In genomic region chr1:40753142-40753882, GRCh38 we compare ENCODE assay signal across 20 cellular contexts. TPM values are rescaled to one million over a fixed set of nuclear protein-coding genes. Genes with fewer than 3 reads are reported as not detected.
A peak's percentile ranks its signal among the peaks of the same experiment; 100 is the strongest.
DNase-seq lines count a peak whose midpoint lies in the region; ATAC-seq and TF ChIP-seq lines count a peak whose summit lies in the region.
"Had no signal": no experiment of that assay in that cellular context is flagged by ENCODE, and none has a peak within 500 bp of the region (broad histone marks: within the 10 kb centered on the region; RNA-seq: fewer than 3 reads in every experiment).

No MANE protein-coding gene starts in this region.

- H3K9me3 ChIP-seq in left lung = no peaks in the 10 kb centered on the region
- H3K9me3 ChIP-seq: ovary, spleen, thoracic aorta had no signal

- H3K36me3 Mint-ChIP-seq in activated naive CD4-positive, alpha-beta T cell treated with anti-CD3 and anti-CD28 coated beads, Interleukin-2, amount 10 ng/mL, durations not matched to agents 7 days and 5 days = peaks cover 67% of the 10 kb centered on the region
- peaks cover 99% of the 10 kb centered on the region for H3K36me3 Mint-ChIP-seq in activated T-helper 17 cell treated with anti-CD3 and anti-CD28 coated beads, Interleukin-2, amount 50 U/mL, for 72 hours (ENCODE audit: low read depth)

- H3K36me3 ChIP-seq in left lung = peaks cover 0 to 78% of the 10 kb centered on the region in 2 donors
- H3K36me3 ChIP-seq: ovary had no signal

- H3K27ac Mint-ChIP-seq in activated naive CD4-positive, alpha-beta T cell treated with anti-CD3 and anti-CD28 coated beads, Interleukin-2, amount 10 ng/mL, durations not matched to agents 7 days and 5 days = peak overlapping the region; percentile 69
- peak overlapping the region; percentile 92 for H3K27ac Mint-ChIP-seq in activated T-helper 17 cell treated with anti-CD3 and anti-CD28 coated beads, Interleukin-2, amount 50 U/mL, for 72 hours
- peak overlapping the region; percentile 35 to 54 for H3K27ac Mint-ChIP-seq in stimulated activated naive CD8-positive, alpha-beta T cell treated with anti-CD3 and anti-CD28 coated beads, Interleukin-15, amount 100 ng/mL, for 72 hours
- H3K27ac Mint-ChIP-seq: activated naive CD4-positive, alpha-beta T cell treated with anti-CD3 and anti-CD28 coated beads, Interleukin-2, amount 50 U/mL, for 24 hours; GM23338; immature natural killer cell; mesothelial cell of epicardium had no signal

- no peak overlapping the region for H3K27ac ChIP-seq in left lung
- H3K27ac ChIP-seq: KMS-11, ovary, spleen, thoracic aorta had no signal

- no peak overlapping the region for H3K4me3 ChIP-seq in left lung
- H3K4me3 ChIP-seq: GM23338, ovary, spleen, thoracic aorta had no signal

- DNase-seq in activated naive CD4-positive, alpha-beta T cell treated with anti-CD3 and anti-CD28 coated beads, Interleukin-2, amount 10 ng/mL, durations not matched to agents 7 days and 5 days = no peak
- no peak for DNase-seq in activated naive CD4-positive, alpha-beta T cell treated with Interleukin-2 at 50 U/mL for 16 hours
- DNase-seq in stimulated activated naive CD8-positive, alpha-beta T cell treated with anti-CD3 and anti-CD28 coated beads, Interleukin-15, amount 100 ng/mL, for 72 hours = no peak
- DNase-seq in left lung (no peak), NCI-H2171 treated with DMSO at 0.1 percent for 48 hours (lab: John Stamatoyannopoulos, UW) (no peak)
- DNase-seq: immature natural killer cell, NCI-H146, NCI-H524 treated with DMSO at 0.1 percent for 48 hours, ovary, spleen, SW 1271 had no signal

- H3K4me1 ChIP-seq in left lung = peaks cover 0 to 3% of the 10 kb centered on the region in 2 donors

- H3K27me3 Mint-ChIP-seq in activated naive CD4-positive, alpha-beta T cell treated with anti-CD3 and anti-CD28 coated beads, Interleukin-2, amount 10 ng/mL, durations not matched to agents 7 days and 5 days = no peaks in the 10 kb centered on the region
- H3K27me3 Mint-ChIP-seq in activated T-helper 17 cell treated with anti-CD3 and anti-CD28 coated beads, Interleukin-2, amount 50 U/mL, for 72 hours = no peaks in the 10 kb centered on the region
- no peaks in the 10 kb centered on the region for H3K27me3 Mint-ChIP-seq in stimulated activated naive CD8-positive, alpha-beta T cell treated with anti-CD3 and anti-CD28 coated beads, Interleukin-15, amount 100 ng/mL, for 72 hours
- H3K27me3 Mint-ChIP-seq: activated naive CD4-positive, alpha-beta T cell treated with anti-CD3 and anti-CD28 coated beads, Interleukin-2, amount 50 U/mL, for 24 hours; central memory CD8-positive, alpha-beta T cell had no signal

- H3K27me3 ChIP-seq in left lung = no peaks in the 10 kb centered on the region
- H3K27me3 ChIP-seq: ovary, spleen had no signal

- H3K4me1 Mint-ChIP-seq in activated naive CD4-positive, alpha-beta T cell treated with anti-CD3 and anti-CD28 coated beads, Interleukin-2, amount 10 ng/mL, durations not matched to agents 7 days and 5 days = peaks cover 14% of the 10 kb centered on the region
- peaks cover 25% of the 10 kb centered on the region for H3K4me1 Mint-ChIP-seq in activated T-helper 17 cell treated with anti-CD3 and anti-CD28 coated beads, Interleukin-2, amount 50 U/mL, for 72 hours
- H3K4me1 Mint-ChIP-seq in stimulated activated naive CD8-positive, alpha-beta T cell treated with anti-CD3 and anti-CD28 coated beads, Interleukin-15, amount 100 ng/mL, for 72 hours = peaks cover 34% of the 10 kb centered on the region
- H3K4me1 Mint-ChIP-seq: central memory CD8-positive, alpha-beta T cell; GM23338; mesothelial cell of epicardium had no signal

- CTCF ChIA-PET in activated naive CD4-positive, alpha-beta T cell treated with anti-CD3 and anti-CD28 coated beads, Interleukin-2, amount 10 ng/mL, durations not matched to agents 7 days and 5 days (lab: Charles Lee) = interaction anchor here (1.0 to 2.0 kb wide), 6 partner anchors 9 to 199 kb away, joined by 3 to 9 read pairs (median 4); no protein-coding TSS in a partner anchor

- no peak overlapping the region for H3K4me3 Mint-ChIP-seq in activated naive CD4-positive, alpha-beta T cell treated with anti-CD3 and anti-CD28 coated beads, Interleukin-2, amount 10 ng/mL, durations not matched to agents 7 days and 5 days
- H3K4me3 Mint-ChIP-seq in activated T-helper 17 cell treated with anti-CD3 and anti-CD28 coated beads, Interleukin-2, amount 50 U/mL, for 72 hours = peak overlapping the region; percentile 87
- peak overlapping the region; percentile 52 to 56 for H3K4me3 Mint-ChIP-seq in stimulated activated naive CD8-positive, alpha-beta T cell treated with anti-CD3 and anti-CD28 coated beads, Interleukin-15, amount 100 ng/mL, for 72 hours
- H3K4me3 Mint-ChIP-seq: activated naive CD4-positive, alpha-beta T cell treated with anti-CD3 and anti-CD28 coated beads, Interleukin-2, amount 50 U/mL, for 24 hours; central memory CD8-positive, alpha-beta T cell; GM23338; immature natural killer cell; mesothelial cell of epicardium had no signal

- ATAC-seq in GM21786 (IDR thresholded peaks at IDR 0.05; ENCODE audit: unreplicated experiment) (peak; percentile 45), left lung (no peak), GM19328 (IDR thresholded peaks at IDR 0.05; ENCODE audit: unreplicated experiment) (no peak)
- ATAC-seq in activated T-helper 17 cell treated with anti-CD3 and anti-CD28 coated beads, Interleukin-2, amount 50 U/mL, for 72 hours (replicated peaks) = peak; percentile 94
- peak; percentile 72 for ATAC-seq in stimulated activated naive CD8-positive, alpha-beta T cell treated with anti-CD3 and anti-CD28 coated beads, Interleukin-15, amount 100 ng/mL, for 72 hours
- ATAC-seq: GM23338 had no signal

- intact Hi-C loops in left lung (cut with DNase I) = no loop called here

- no peak for TF ChIP-seq CTCF in left lung (IDR thresholded peaks at IDR 0.05)

- H3K9me3 Mint-ChIP-seq in activated naive CD4-positive, alpha-beta T cell treated with anti-CD3 and anti-CD28 coated beads, Interleukin-2, amount 10 ng/mL, durations not matched to agents 7 days and 5 days = no peaks in the 10 kb centered on the region
- no peaks in the 10 kb centered on the region for H3K9me3 Mint-ChIP-seq in activated T-helper 17 cell treated with anti-CD3 and anti-CD28 coated beads, Interleukin-2, amount 50 U/mL, for 72 hours
- no peaks in the 10 kb centered on the region for H3K9me3 Mint-ChIP-seq in stimulated activated naive CD8-positive, alpha-beta T cell treated with anti-CD3 and anti-CD28 coated beads, Interleukin-15, amount 100 ng/mL, for 72 hours
- H3K9me3 Mint-ChIP-seq: activated naive CD4-positive, alpha-beta T cell treated with anti-CD3 and anti-CD28 coated beads, Interleukin-2, amount 50 U/mL, for 24 hours; central memory CD8-positive, alpha-beta T cell; GM23338; immature natural killer cell; mesothelial cell of epicardium had no signal

RNA-seq across cellular contexts. Expression of gene KCNQ4, which starts 30.3 kb away (rescaled TPM):
- 1 to 10 TPM in 1 of 2 donors, under 1 TPM in 1; 0.45 to 1.5 TPM for total RNA-seq in activated T-helper 17 cell treated with anti-CD3 and anti-CD28 coated beads, Interleukin-2, amount 50 U/mL, for 72 hours
- total RNA-seq in left lung = 1 to 10 TPM in 1 of 2 donors, under 1 TPM in 1; 0.92 to 1.2 TPM

Comparison
In these comparisons a context has a peak if more than half of its experiments do, and no peak if none do; other contexts are left out.
1. ATAC-seq: peak in GM21786 (single experiment), activated T-helper 17 cell treated with anti-CD3 and anti-CD28 coated beads, Interleukin-2, amount 50 U/mL, for 72 hours (single experiment) and stimulated activated naive CD8-positive, alpha-beta T cell treated with anti-CD3 and anti-CD28 coated beads, Interleukin-15, amount 100 ng/mL, for 72 hours (single experiment); none in left lung (single experiment) and GM19328 (single experiment).
2. Peak in every context shown above with its lines, with median percentiles within 50 percentile points of each other: H3K27ac Mint-ChIP-seq.